1 cellular context compared by ENCODE assay signal in genomic region chrX:16465081-16465876, GRCh38.
TF ChIP-seq lines count a peak whose summit lies in the region.

No MANE protein-coding gene starts in this region.

TF ChIP-seq in IMR-90, 13 proteins besides CTCF, POLR2A, EP300 and RAD21 (continued from another document):
- TF ChIP-seq FOS (IDR thresholded peaks at IDR 0.05; ENCODE audit: low read depth, low read length) (no peak), MAZ (IDR thresholded peaks at IDR 0.05; ENCODE audit: borderline replicate concordance, low read depth, low read length) (no peak), MXI1 (IDR thresholded peaks at IDR 0.05; ENCODE audit: borderline replicate concordance, low read depth, low read length) (no peak), CHD1 (IDR thresholded peaks at IDR 0.05; ENCODE audit: low read depth, low read length) (no peak)
